ENCODE assay signal across 13 cellular contexts in the genomic region with DNA sequence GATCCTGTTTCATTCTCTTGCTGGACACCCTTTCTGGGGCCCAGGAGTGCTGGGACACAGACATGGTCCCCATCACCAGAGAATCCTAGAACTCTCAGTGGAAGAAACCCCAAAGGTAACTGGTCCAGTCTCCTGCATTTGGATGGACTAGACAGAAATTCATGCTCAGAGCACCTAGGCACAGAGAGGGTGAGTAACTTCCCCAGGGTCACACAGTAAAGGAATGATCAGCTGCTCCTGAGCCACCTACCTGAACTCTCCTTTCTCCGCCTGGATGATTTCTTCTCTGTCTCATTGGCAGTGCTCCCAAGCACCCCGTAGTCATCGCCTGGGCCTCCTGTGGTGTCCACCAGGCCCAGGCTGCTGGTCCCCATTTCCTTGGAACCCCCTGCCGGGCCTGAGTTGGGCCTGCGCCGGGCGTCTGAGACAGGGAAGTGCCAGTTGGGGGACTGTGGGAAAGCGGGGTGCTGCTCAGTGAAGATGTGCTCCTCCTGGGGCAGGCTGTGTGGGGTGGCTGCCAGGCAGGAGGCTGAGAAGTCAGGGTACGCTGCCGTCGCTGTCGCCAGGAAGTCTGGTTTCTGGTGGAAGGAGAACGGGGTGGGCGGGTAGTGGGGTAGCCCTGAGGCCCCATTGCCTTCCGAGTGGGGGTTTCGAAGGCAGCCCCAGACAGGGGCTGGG. TPM values are rescaled to one million over a fixed set of nuclear protein-coding genes. Genes with fewer than 3 reads are reported as not detected.
DNase-seq lines count a peak whose midpoint lies in the region; ATAC-seq, FAIRE-seq and TF ChIP-seq lines count a peak whose summit lies in the region.
"Had no signal": no experiment of that assay in that cellular context is flagged by ENCODE, and none has a peak within 500 bp of the region (broad histone marks: within the 10 kb centered on the region; RNA-seq: fewer than 3 reads in every experiment).

No MANE protein-coding gene starts in this region.

- TF ChIP-seq EP300 in K562 (IDR thresholded peaks at IDR 0.05; ENCODE audit: low read length), result no peak
- TF ChIP-seq EP300 in sigmoid colon (IDR thresholded peaks at IDR 0.05), result no peak

- no peaks in the 10 kb centered on the region for H3K36me3 Mint-ChIP-seq in CD8-positive, alpha-beta T cell
- H3K36me3 Mint-ChIP-seq: stimulated activated naive B cell treated with anti-CD40 and anti-IgM and Interleukin-4, amounts not matched to agents 10 μg/mL and 1 μg/mL and 100 μg/mL, for 72 hours had no signal

- WGBS in K562 (ENCODE audit: insufficient coverage, low coverage, missing lambda C conversion rate), result 2% methylated on average over 14 of the region's 16 CpGs
- WGBS in sigmoid colon, 2 donors, result 52 to 76% methylated on average over 16 of the region's 16 CpGs
- 58 to 65% methylated on average over 16 of the region's 16 CpGs for WGBS in lower leg skin, 2 donors

- H3K27ac Mint-ChIP-seq in CD8-positive, alpha-beta T cell, result no peak overlapping the region

- no peaks in the 10 kb centered on the region for H3K9me3 ChIP-seq in CD8-positive, alpha-beta T cell (ENCODE audit: low read length)
- H3K9me3 ChIP-seq in K562 (replicated peaks; ENCODE audit: control insufficient read depth, insufficient read depth, low read depth, low read length), result no peaks in the 10 kb centered on the region
- H3K9me3 ChIP-seq in sigmoid colon, result no peaks in the 10 kb centered on the region

- no peaks in the 10 kb centered on the region for H3K79me2 ChIP-seq in K562 (ENCODE audit: control insufficient read depth, insufficient read depth, low read length)

- H3K27ac ChIP-seq in CD8-positive, alpha-beta T cell (ENCODE audit: low read depth, low read length), result no peak overlapping the region
- H3K27ac ChIP-seq in K562 (ENCODE audit: extremely low read depth, low read depth, low read length) (no peak overlapping the region), sigmoid colon (peak overlapping the region in 2 of 4 donors; percentile 37 to 46)
- H3K27ac ChIP-seq: brain microvascular endothelial cell had no signal

- CTCF ChIA-PET in CD8-positive, alpha-beta T cell (lab: Charles Lee), result interaction anchor here (1.2 to 2.9 kb wide), 4 partner anchors 12 to 99 kb away, joined by 3 to 16 read pairs (median 8); no protein-coding TSS in a partner anchor
- CTCF ChIA-PET in K562 (lab: Yijun Ruan, JAX; ENCODE audit: low intra/inter-chr PET ratio), result no interaction called here

- H3K4me2 ChIP-seq in K562 (ENCODE audit: insufficient read depth, low read length), result no peak overlapping the region

- peaks cover 3% of the 10 kb centered on the region for H3K27me3 Mint-ChIP-seq in CD8-positive, alpha-beta T cell (ENCODE audit: low read depth)

- H2AFZ ChIP-seq in K562 (ENCODE audit: low read depth, low read length), result no peak overlapping the region

- in situ Hi-C loops in K562 (cut with MboI), result no loop called here

- H3K9me1 ChIP-seq in K562 (ENCODE audit: control insufficient read depth, insufficient read depth, low read length), result peaks cover 3% of the 10 kb centered on the region

- no peak for TF ChIP-seq RAD21 in K562 (CRISPR knock-in tag; conservative IDR thresholded peaks at IDR 0.05 in 1 of 2, IDR thresholded peaks at IDR 0.05 in 1 of 2)

- no peaks in the 10 kb centered on the region for H3K27me3 ChIP-seq in CD8-positive, alpha-beta T cell (ENCODE audit: insufficient read depth, low read length)
- H3K27me3 ChIP-seq in K562 (ENCODE audit: control insufficient read depth in 2 of 2, insufficient read depth in 2 of 2, low read length in 2 of 2) (peaks cover 36 to 68% of the 10 kb centered on the region in 2 experiments), sigmoid colon (peaks cover 0 to 4% (median 0%) of the 10 kb centered on the region in 3 donors)
- H3K27me3 ChIP-seq: brain microvascular endothelial cell had no signal

- H3K9me3 Mint-ChIP-seq in CD8-positive, alpha-beta T cell, result no peaks in the 10 kb centered on the region
- H3K9me3 Mint-ChIP-seq: stimulated activated naive B cell treated with anti-CD40 and anti-IgM and Interleukin-4, amounts not matched to agents 10 μg/mL and 1 μg/mL and 100 μg/mL, for 72 hours had no signal

- no TSS peak for BruUV-seq in K562 (replicated peaks; lab: Mats Ljungman, UMichigan)

- no peak overlapping the region for H3K4me3 ChIP-seq in CD8-positive, alpha-beta T cell (ENCODE audit: low read depth, low read length)
- H3K4me3 ChIP-seq in K562 (no peak overlapping the region), sigmoid colon (peak overlapping the region in 3 of 4 donors; percentile 0 to 17 (median 11)), lower leg skin (ENCODE audit: low read depth, poor library complexity, severe bottlenecking) (no peak overlapping the region)

- ATAC-seq in CD8-positive, alpha-beta T cell, result no peak
- no peak for ATAC-seq in K562
- no peak for ATAC-seq in HG02970 (IDR thresholded peaks at IDR 0.05; ENCODE audit: low FRiP score, unreplicated experiment)

- intact Hi-C loops in CD8-positive, alpha-beta T cell (cut with DNase I, micrococcal nuclease), result no loop called here
- intact Hi-C loops in K562 (cut with micrococcal nuclease), result no loop called here
- intact Hi-C loops in sigmoid colon (cut with DNase I), result no loop called here
- intact Hi-C loops in lower leg skin (cut with DNase I; ENCODE audit: low total_unique reads), result no loop called here

- no peak overlapping the region for H3K9ac ChIP-seq in K562 (ENCODE audit: insufficient read depth in 1 of 2, low read depth in 2 of 2, low read length in 2 of 2)

- FAIRE-seq in K562 (lab: Jason Lieb, UNC) (no peak), GM12892 (lab: Jason Lieb, UNC) (no peak)
- FAIRE-seq: D721Med had no signal

- no peaks in the 10 kb centered on the region for H3K36me3 ChIP-seq in CD8-positive, alpha-beta T cell (ENCODE audit: insufficient read depth, low read length)
- H3K36me3 ChIP-seq in K562 (ENCODE audit: control insufficient read depth, insufficient read depth, low read length) (no peaks in the 10 kb centered on the region), sigmoid colon (no peaks in the 10 kb centered on the region)
- H3K36me3 ChIP-seq: brain microvascular endothelial cell had no signal

- peaks cover 10% of the 10 kb centered on the region; the same call in 1 of the 2 replicates for H4K20me1 ChIP-seq in K562 (replicated peaks; ENCODE audit: control insufficient read depth, insufficient read depth, low read length)

- H3K4me3 Mint-ChIP-seq in CD8-positive, alpha-beta T cell, result peak overlapping the region; percentile 50
- H3K4me3 Mint-ChIP-seq: stimulated activated naive B cell treated with anti-CD40 and anti-IgM and Interleukin-4, amounts not matched to agents 10 μg/mL and 1 μg/mL and 100 μg/mL, for 72 hours had no signal

- peaks cover 19% of the 10 kb centered on the region for H3K4me1 ChIP-seq in CD8-positive, alpha-beta T cell (ENCODE audit: insufficient read depth, low read length)
- H3K4me1 ChIP-seq in K562 (replicated peaks in 1 of 2; ENCODE audit: control insufficient read depth in 2 of 2, insufficient read depth in 2 of 2, low read length in 2 of 2) (peaks cover 0 to 10% of the 10 kb centered on the region in 2 experiments; a peak in 3 of 5 replicates), sigmoid colon (peaks cover 0 to 13% (median 0%) of the 10 kb centered on the region in 4 donors)

- DNase-seq in activated CD8-positive, alpha-beta memory T cell treated with anti-CD3 and anti-CD28 coated beads, Interleukin-2, amount 50 U/mL, for 48 hours, result peak; percentile 63
- DNase-seq in activated CD8-positive, alpha-beta memory T cell treated with anti-CD3 and anti-CD28 coated beads for 24 hours, result no peak
- peak in 2 of 7 experiments; percentile 23 to 34 for DNase-seq in CD8-positive, alpha-beta T cell
- DNase-seq in K562 (ENCODE audit: extremely low read depth in 1 of 4, low spot score in 3 of 4) (no peak), sigmoid colon (no peak), lower leg skin (ENCODE audit: low spot score in 2 of 2) (no peak), GM12892 (ENCODE audit: insufficient read length) (no peak)
- DNase-seq: MV-4-11; SHP77 treated with DMSO at 0.1 percent for 48 hours; stimulated activated naive B cell treated with anti-CD40 and anti-IgM and Interleukin-4, amounts not matched to agents 10 μg/mL and 1 μg/mL and 100 μg/mL, for 72 hours had no signal

- peaks cover 27% of the 10 kb centered on the region for H3K4me1 Mint-ChIP-seq in CD8-positive, alpha-beta T cell (ENCODE audit: low read depth)

- no peak for TF ChIP-seq CTCF in CD8-positive, alpha-beta T cell (IDR thresholded peaks at IDR 0.05)
- TF ChIP-seq CTCF in K562 (IDR thresholded peaks at IDR 0.05 in 2 of 3, conservative IDR thresholded peaks at IDR 0.05 in 1 of 3; ENCODE audit: insufficient read depth in 2 of 3, low read depth in 1 of 3, low read length in 3 of 3) (no peak), sigmoid colon (IDR thresholded peaks at IDR 0.05) (no peak), lower leg skin (IDR thresholded peaks at IDR 0.05) (no peak)

- POLR2A ChIA-PET in CD8-positive, alpha-beta T cell (lab: Charles Lee), result interaction anchor here (1.1 kb wide), 1 partner anchor 14 kb away, joined by 3 read pairs; no protein-coding TSS in a partner anchor
- POLR2A ChIA-PET in K562 (lab: Yijun Ruan, JAX), result no interaction called here

- TF ChIP-seq POLR2A in K562 (conservative IDR thresholded peaks at IDR 0.05) (no peak), sigmoid colon (IDR thresholded peaks at IDR 0.05) (no peak), lower leg skin (IDR thresholded peaks at IDR 0.05) (no peak), GM12892 (IDR thresholded peaks at IDR 0.05; ENCODE audit: low read depth, low read length) (no peak)

RNA-seq across cellular contexts. Expression of gene MEOX1, which starts 0.8 kb away (rescaled TPM):
- total RNA-seq in CD8-positive, alpha-beta T cell, result under 1 TPM; 0.11 to 0.36 TPM
- not detected in 2 replicates for total RNA-seq in K562 (2011; cell fraction: chromatin; rRNA removed; ENCODE audit: low replicate concordance)
- total RNA-seq in K562 (2011; cell fraction: nucleolus; rRNA removed), result not detected in 2 replicates
- total RNA-seq in K562 (2011; cell fraction: nucleoplasm; rRNA removed), result not detected in 2 replicates
- total RNA-seq in K562 (2014; rRNA removed) (not detected in 2 replicates), K562 (2014; rRNA removed; fragmentation: Illumina TruSeq; extraction: Trizol) (not detected in 2 replicates), K562 (2015; rRNA removed; fragmentation: Illumina TruSeq; extraction: Trizol) (not detected in 2 replicates), K562 (2021) (not detected in 2 replicates), sigmoid colon (1 to 10 TPM; 2.5 to 5.3 (median 2.9) TPM), lower leg skin (1 to 10 TPM; 1.9 to 7.9 (median 3.7) TPM)
- polyA plus RNA-seq in K562 (2011; rRNA removed) (not detected in 2 replicates), K562 (2014; fragmentation: Illumina TruSeq; extraction: Trizol) (not detected in 2 replicates), K562 (2014; fragmentation: Nextera tagmentation; extraction: Ambion mirVana) (not detected), K562 (2014; rRNA removed) (not detected in 2 replicates), sigmoid colon (1 to 10 TPM in 1 of 3 donors, under 1 TPM in 2; 0.23 to 3.4 (median 0.60) TPM)
- polyA plus RNA-seq in K562 (2011; cell fraction: cytosol; rRNA removed), result not detected in 2 replicates
- polyA plus RNA-seq in K562 (2011; cell fraction: nucleus; rRNA removed), result not detected in 2 replicates
- not detected in 2 replicates for polyA plus RNA-seq in K562 (2012)
- not detected in 2 replicates for polyA minus RNA-seq in K562 (2011; rRNA and poly(A)+ RNA removed)
- polyA minus RNA-seq in K562 (2011; cell fraction: cytosol; rRNA and poly(A)+ RNA removed), result not detected in 2 replicates
- not detected in 2 replicates for polyA minus RNA-seq in K562 (2011; cell fraction: nucleus; rRNA and poly(A)+ RNA removed)
- polyA plus RNA-seq in GM12892 (2012; ENCODE audit: missing spikeins), result not detected

Comparison
In these comparisons a context has a peak if more than half of its experiments do, and no peak if none do; other contexts are left out.
1. H3K4me3 ChIP-seq: peak in sigmoid colon (3 of 4); none in CD8-positive, alpha-beta T cell (single experiment), K562 (single experiment) and lower leg skin (single experiment).